ENCODE assay signal across 10 cellular contexts in the genomic region with DNA sequence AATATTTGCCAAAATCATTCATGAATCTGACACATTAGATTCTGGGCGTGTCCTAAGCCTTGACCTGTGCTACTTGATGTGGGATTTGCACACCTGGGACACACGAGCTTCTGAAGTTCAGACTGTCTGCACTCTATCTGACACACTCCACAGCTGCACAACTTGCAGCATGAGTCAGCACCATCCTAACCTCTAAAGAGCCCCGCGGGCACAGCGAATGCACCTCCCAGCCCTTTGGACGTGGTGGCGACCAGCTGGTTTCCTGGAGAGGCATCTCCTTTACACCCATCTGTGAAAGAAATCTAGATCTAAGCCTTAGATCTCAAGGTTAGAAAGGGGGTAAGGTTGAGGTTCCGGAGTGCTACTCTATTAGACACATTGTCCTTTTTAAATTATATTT.
DNase-seq lines count a peak whose midpoint lies in the region; ATAC-seq, FAIRE-seq and TF ChIP-seq lines count a peak whose summit lies in the region.
"Had no signal": no experiment of that assay in that cellular context is flagged by ENCODE, and none has a peak within 500 bp of the region (broad histone marks: within the 10 kb centered on the region; RNA-seq: fewer than 3 reads in every experiment).

No MANE protein-coding gene starts in this region.

- no peak overlapping the region for H3K14ac ChIP-seq in mesenchymal stem cell (ENCODE audit: low read length in 2 of 2)

- H2AFZ ChIP-seq in mesenchymal stem cell (ENCODE audit: low read depth, low read length) = no peak overlapping the region
- no peak overlapping the region for H2AFZ ChIP-seq in neural progenitor cell (replicated peaks)

- H3K27ac ChIP-seq in SJCRH30 = no peak overlapping the region
- H3K27ac ChIP-seq in mesenchymal stem cell (ENCODE audit: low read length, poor library complexity, severe bottlenecking) = no peak overlapping the region
- H3K27ac ChIP-seq in testis = no peak overlapping the region
- no peak overlapping the region for H3K27ac ChIP-seq in neural progenitor cell
- H3K27ac ChIP-seq: neutrophil had no signal

- H3K9ac ChIP-seq in mesenchymal stem cell (ENCODE audit: low read length) (no peak overlapping the region), neural progenitor cell (no peak overlapping the region)

- H3K4me3 Mint-ChIP-seq in activated T-cell treated with anti-CD3 and anti-CD28 coated beads, Interleukin-2, amount 50 U/mL, for 24 hours = no peak overlapping the region
- H3K4me3 Mint-ChIP-seq in neural progenitor cell = no peak overlapping the region

- H3K4me3 ChIP-seq in SJCRH30 = no peak overlapping the region
- no peak overlapping the region for H3K4me3 ChIP-seq in mesenchymal stem cell (ENCODE audit: insufficient read depth in 1 of 2, low read depth in 1 of 2, low read length in 2 of 2)
- H3K4me3 ChIP-seq in testis = no peak overlapping the region
- no peak overlapping the region for H3K4me3 ChIP-seq in neural progenitor cell

- H3K36me3 Mint-ChIP-seq in activated T-cell treated with anti-CD3 and anti-CD28 coated beads, Interleukin-2, amount 50 U/mL, for 24 hours (ENCODE audit: low read depth) = no peaks in the 10 kb centered on the region
- H3K36me3 Mint-ChIP-seq in neural progenitor cell = peaks cover 20% of the 10 kb centered on the region

- no peaks in the 10 kb centered on the region for H3K27me3 ChIP-seq in SJCRH30
- no peaks in the 10 kb centered on the region for H3K27me3 ChIP-seq in mesenchymal stem cell (ENCODE audit: control insufficient read depth in 1 of 2, insufficient read depth in 1 of 2, low read length in 2 of 2)
- H3K27me3 ChIP-seq in testis = no peaks in the 10 kb centered on the region
- H3K27me3 ChIP-seq in neural progenitor cell = no peaks in the 10 kb centered on the region

- H3K36me3 ChIP-seq in SJCRH30 (no peaks in the 10 kb centered on the region), mesenchymal stem cell (ENCODE audit: control insufficient read depth in 1 of 2, insufficient read depth in 2 of 2, low read depth in 1 of 2, low read length in 2 of 2) (no peaks in the 10 kb centered on the region), testis (ENCODE audit: low read depth, missing control alignments) (no peaks in the 10 kb centered on the region), neural progenitor cell (no peaks in the 10 kb centered on the region)
- H3K36me3 ChIP-seq: neutrophil had no signal

- no peaks in the 10 kb centered on the region for H3F3A ChIP-seq in neural progenitor cell (ENCODE audit: low read depth)

- H2BK15ac ChIP-seq in mesenchymal stem cell (ENCODE audit: low read depth, poor library complexity, severe bottlenecking) = no peak overlapping the region

- H3K4me2 ChIP-seq in mesenchymal stem cell (ENCODE audit: low read length, poor library complexity, severe bottlenecking) (no peak overlapping the region), neural progenitor cell (no peak overlapping the region)

- no peak overlapping the region for H4K91ac ChIP-seq in mesenchymal stem cell (ENCODE audit: low read length)

- no peak overlapping the region for H3K23ac ChIP-seq in mesenchymal stem cell (ENCODE audit: low read length in 2 of 2)

- no peak overlapping the region for H4K8ac ChIP-seq in mesenchymal stem cell (ENCODE audit: low read length)

- DNase-seq in SJCRH30 = peak; percentile 6 to 9
- DNase-seq in mesenchymal stem cell = peak; percentile 34
- DNase-seq in testis = no peak
- DNase-seq in H54 (ENCODE audit: insufficient read length, low spot score) = no peak
- DNase-seq in activated T-cell treated with anti-CD3 and anti-CD28 coated beads, Interleukin-2, amount 50 U/mL, for 24 hours = no peak
- DNase-seq in neural progenitor cell (ENCODE audit: low spot score) = no peak
- DNase-seq: NCI-H1436 treated with DMSO at 0.1 percent for 48 hours had no signal

- intact Hi-C loops in testis (cut with DNase I; ENCODE audit: low total_unique reads) = no loop called here

- H3K79me2 ChIP-seq in neural progenitor cell (ENCODE audit: low read depth) = no peaks in the 10 kb centered on the region

- FAIRE-seq in H54 (lab: Jason Lieb, UNC) = no peak

- H2BK120ac ChIP-seq in mesenchymal stem cell (ENCODE audit: low read depth, low read length) = no peak overlapping the region

- no peak for TF ChIP-seq CTCF in testis (IDR thresholded peaks at IDR 0.05)
- TF ChIP-seq CTCF in neural progenitor cell (IDR thresholded peaks at IDR 0.05) = no peak

- no peaks in the 10 kb centered on the region for H4K20me1 ChIP-seq in neural progenitor cell (ENCODE audit: low read depth)

- TF ChIP-seq POLR2A in testis (IDR thresholded peaks at IDR 0.05) (no peak), H54 (IDR thresholded peaks at IDR 0.05; ENCODE audit: low read depth, low read length) (no peak)

- WGBS in mesenchymal stem cell = 39% methylated on average over 7 of the region's 8 CpGs
- 80 to 81% methylated on average over 8 of the region's 8 CpGs for WGBS in testis, 2 donors

- no peak overlapping the region for H3K18ac ChIP-seq in mesenchymal stem cell (ENCODE audit: low read depth in 1 of 2, low read length in 2 of 2)

- H3K4me1 ChIP-seq in SJCRH30 (no peaks in the 10 kb centered on the region), mesenchymal stem cell (ENCODE audit: control insufficient read depth, insufficient read depth, low read depth, low read length) (peaks cover 13% of the 10 kb centered on the region), testis (no peaks in the 10 kb centered on the region), neural progenitor cell (peaks cover 18% of the 10 kb centered on the region)

- H3K9me3 Mint-ChIP-seq in activated T-cell treated with anti-CD3 and anti-CD28 coated beads, Interleukin-2, amount 50 U/mL, for 24 hours = no peaks in the 10 kb centered on the region
- no peaks in the 10 kb centered on the region for H3K9me3 Mint-ChIP-seq in neural progenitor cell

- peak; percentile 45 for ATAC-seq in GM19324 (IDR thresholded peaks at IDR 0.05; ENCODE audit: low FRiP score, unreplicated experiment)
- ATAC-seq in HG02870 (IDR thresholded peaks at IDR 0.05; ENCODE audit: unreplicated experiment) = peak; percentile 64

- no peaks in the 10 kb centered on the region for H3K4me1 Mint-ChIP-seq in activated T-cell treated with anti-CD3 and anti-CD28 coated beads, Interleukin-2, amount 50 U/mL, for 24 hours (ENCODE audit: low read depth)
- peaks cover 52% of the 10 kb centered on the region for H3K4me1 Mint-ChIP-seq in neural progenitor cell

- H3K9me3 ChIP-seq in SJCRH30 (replicated peaks) (no peaks in the 10 kb centered on the region), mesenchymal stem cell (ENCODE audit: control insufficient read depth, low read length) (no peaks in the 10 kb centered on the region), testis (no peaks in the 10 kb centered on the region), neural progenitor cell (ENCODE audit: low read depth) (no peaks in the 10 kb centered on the region)
- H3K9me3 ChIP-seq: neutrophil had no signal

- H2AK5ac ChIP-seq in mesenchymal stem cell (ENCODE audit: low read length, severe bottlenecking) = no peak overlapping the region

- H3K27ac Mint-ChIP-seq in activated T-cell treated with anti-CD3 and anti-CD28 coated beads, Interleukin-2, amount 50 U/mL, for 24 hours = no peak overlapping the region
- H3K27ac Mint-ChIP-seq in neural progenitor cell = no peak overlapping the region

- H2BK5ac ChIP-seq in mesenchymal stem cell (ENCODE audit: low read depth, low read length, poor library complexity, severe bottlenecking) = no peak overlapping the region

- H3K4ac ChIP-seq in mesenchymal stem cell (ENCODE audit: low read depth in 1 of 2, low read length in 2 of 2) = no peak overlapping the region

- H2BK12ac ChIP-seq in mesenchymal stem cell (ENCODE audit: low read length in 2 of 2) = no peak overlapping the region

- H3K79me1 ChIP-seq in mesenchymal stem cell (replicated peaks; ENCODE audit: low read length, poor library complexity, severe bottlenecking) = peaks cover 6% of the 10 kb centered on the region

- peaks cover 7% of the 10 kb centered on the region for H3K27me3 Mint-ChIP-seq in activated T-cell treated with anti-CD3 and anti-CD28 coated beads, Interleukin-2, amount 50 U/mL, for 24 hours
- H3K27me3 Mint-ChIP-seq in neural progenitor cell (ENCODE audit: insufficient read depth, low read depth) = peaks cover 5% of the 10 kb centered on the region

Comparison
In these comparisons a context has a peak if more than half of its experiments do, and no peak if none do; other contexts are left out.
1. DNase-seq: peak in SJCRH30 (2 of 2) and mesenchymal stem cell (single experiment); none in testis (single experiment), H54 (single experiment), activated T-cell treated with anti-CD3 and anti-CD28 coated beads, Interleukin-2, amount 50 U/mL, for 24 hours (single experiment) and neural progenitor cell (single experiment).